1 cellular context compared by ENCODE assay signal in genomic region chr2:105744909-105745853, GRCh38.
TF ChIP-seq lines count a peak whose summit lies in the region.

TSS of gene NCK2 (plus strand) at chr2:105744912. CDS start at chr2:105855064, 110,152 bp downstream.

TF ChIP-seq in HepG2, 621 proteins besides CTCF, POLR2A, EP300 and RAD21 (continued from another document):
- TF ChIP-seq ZNF407 (CRISPR knock-in tag; IDR thresholded peaks at IDR 0.05; ENCODE audit: not compliant biosample characterization) (no peak), CHD4 (IDR thresholded peaks at IDR 0.05; ENCODE audit: borderline replicate concordance, low read length) (no peak), ZNF496 (CRISPR knock-in tag; IDR thresholded peaks at IDR 0.05; ENCODE audit: insufficient replicate concordance) (no peak), FOXA3 (CRISPR knock-in tag; IDR thresholded peaks at IDR 0.05) (no peak), ZNF24 (IDR thresholded peaks at IDR 0.05) (no peak), KLF16 (CRISPR knock-in tag; IDR thresholded peaks at IDR 0.05) (no peak), ATF7 (IDR thresholded peaks at IDR 0.05) (no peak), ATF7 (CRISPR knock-in tag; IDR thresholded peaks at IDR 0.05) (no peak), SP5 (CRISPR knock-in tag; IDR thresholded peaks at IDR 0.05; ENCODE audit: borderline replicate concordance, low read depth) (no peak), DZIP1 (CRISPR knock-in tag; IDR thresholded peaks at IDR 0.05) (no peak), SP1 (IDR thresholded peaks at IDR 0.05) (no peak), SP1 (CRISPR knock-in tag; IDR thresholded peaks at IDR 0.05) (no peak)
